ENCODE assay signal across 8 cellular contexts in genomic region chr13:52181316-52181954, GRCh38. TPM values are rescaled to one million over a fixed set of nuclear protein-coding genes. Genes with fewer than 3 reads are reported as not detected.
DNase-seq lines count a peak whose midpoint lies in the region; ATAC-seq, FAIRE-seq and TF ChIP-seq lines count a peak whose summit lies in the region.
"Not testable (repeated sequence)": the region's sequence is repeated elsewhere in the genome, so short reads cannot be mapped to it uniquely, and the experiment has no call there.
"Had no signal": no experiment of that assay in that cellular context is flagged by ENCODE, and none has a peak within 500 bp of the region (broad histone marks: within the 10 kb centered on the region; RNA-seq: fewer than 3 reads in every experiment).

No MANE protein-coding gene starts in this region.

- H2AFZ ChIP-seq in MM.1S (ENCODE audit: low read length); K562 (ENCODE audit: low read depth, low read length): not testable (repeated sequence)
- H2AFZ ChIP-seq in osteoblast (ENCODE audit: low read length) = peak overlapping the region; percentile 56

- TF ChIP-seq EP300 in K562 (IDR thresholded peaks at IDR 0.05; ENCODE audit: low read length) = not testable (repeated sequence)

- not testable (repeated sequence) for H3K4me2 ChIP-seq in MM.1S (ENCODE audit: low read depth, low read length); K562 (ENCODE audit: insufficient read depth, low read length); osteoblast (ENCODE audit: insufficient read depth, low read length)

- WGBS in K562 (ENCODE audit: insufficient coverage, low coverage, missing lambda C conversion rate) = 83% methylated on average over 4 of the region's 5 CpGs

- ATAC-seq in GM18907 (IDR thresholded peaks at IDR 0.05; ENCODE audit: unreplicated experiment) (peak; percentile 49), GM21717 (IDR thresholded peaks at IDR 0.05; ENCODE audit: unreplicated experiment) (peak; percentile 74), HG02798 (IDR thresholded peaks at IDR 0.05; ENCODE audit: poor library complexity, unreplicated experiment) (peak; percentile 52)
- ATAC-seq in K562 = not testable (repeated sequence)

- FAIRE-seq in K562 (lab: Jason Lieb, UNC) = peak; percentile 65

- not testable (repeated sequence) for H3K4me1 ChIP-seq in MM.1S (ENCODE audit: low read length); K562 (replicated peaks in 1 of 2; ENCODE audit: control insufficient read depth in 2 of 2, insufficient read depth in 2 of 2, low read length in 2 of 2); left ventricle myocardium inferior; osteoblast (ENCODE audit: insufficient read depth, low read length)

- H3K27me3 ChIP-seq in MM.1S (replicated peaks; ENCODE audit: insufficient read depth, low read length); K562 (ENCODE audit: control insufficient read depth in 2 of 2, insufficient read depth in 2 of 2, low read length in 2 of 2); left ventricle myocardium inferior (ENCODE audit: low read depth); osteoblast (ENCODE audit: insufficient read depth, low read length): not testable (repeated sequence)

- not testable (repeated sequence) for H3F3A ChIP-seq in MM.1S (ENCODE audit: insufficient read depth, low read length)

- H3K9me3 ChIP-seq in MM.1S (replicated peaks; ENCODE audit: insufficient read depth, low read length); K562 (replicated peaks; ENCODE audit: control insufficient read depth, insufficient read depth, low read depth, low read length); left ventricle myocardium inferior (replicated peaks); osteoblast (ENCODE audit: low read depth, low read length): not testable (repeated sequence)

- TF ChIP-seq RAD21 in K562 (CRISPR knock-in tag; conservative IDR thresholded peaks at IDR 0.05 in 1 of 2, IDR thresholded peaks at IDR 0.05 in 1 of 2) = not testable (repeated sequence)

- H3K9ac ChIP-seq in MM.1S (ENCODE audit: low read length); K562 (ENCODE audit: insufficient read depth in 1 of 2, low read depth in 2 of 2, low read length in 2 of 2): not testable (repeated sequence)

- H4K20me1 ChIP-seq in MM.1S (ENCODE audit: insufficient read depth, low read length); K562 (replicated peaks; ENCODE audit: control insufficient read depth, insufficient read depth, low read length); osteoblast (ENCODE audit: insufficient read depth, low read length): not testable (repeated sequence)

- intact Hi-C loops in K562 (cut with micrococcal nuclease) = not testable (repeated sequence)
- intact Hi-C loops in left ventricle myocardium inferior (cut with micrococcal nuclease) = loop anchor here (5.0 kb wide), 1 partner anchor 39 kb away; no protein-coding TSS in a partner anchor

- not testable (repeated sequence) for H3K79me2 ChIP-seq in MM.1S (ENCODE audit: low read length); K562 (ENCODE audit: control insufficient read depth, insufficient read depth, low read length); osteoblast (ENCODE audit: insufficient read depth, low read length)

- TF ChIP-seq POLR2A in K562 (conservative IDR thresholded peaks at IDR 0.05) = not testable (repeated sequence)

- BruUV-seq in K562 (replicated peaks; lab: Mats Ljungman, UMichigan) = not testable (repeated sequence)

- not testable (repeated sequence) for H3K4me3 ChIP-seq in MM.1S (ENCODE audit: low read length); K562; left ventricle myocardium inferior; osteoblast (ENCODE audit: insufficient read depth, low read length)

- in situ Hi-C loops in K562 (cut with MboI) = not testable (repeated sequence)

- CTCF ChIA-PET in K562 (lab: Yijun Ruan, JAX; ENCODE audit: low intra/inter-chr PET ratio) = not testable (repeated sequence)

- H3K9me2 ChIP-seq in MM.1S (replicated peaks; ENCODE audit: insufficient read depth, low read length) = not testable (repeated sequence)

- not testable (repeated sequence) for TF ChIP-seq CTCF in MM.1S (IDR thresholded peaks at IDR 0.05; ENCODE audit: low read length); K562 (IDR thresholded peaks at IDR 0.05 in 2 of 3, conservative IDR thresholded peaks at IDR 0.05 in 1 of 3; ENCODE audit: insufficient read depth in 2 of 3, low read depth in 1 of 3, low read length in 3 of 3); left ventricle myocardium inferior (IDR thresholded peaks at IDR 0.05; ENCODE audit: borderline replicate concordance); osteoblast (IDR thresholded peaks at IDR 0.05; ENCODE audit: extremely low read depth, low read depth, low read length)

- POLR2A ChIA-PET in K562 (lab: Yijun Ruan, JAX) = not testable (repeated sequence)

- not testable (repeated sequence) for H3K36me3 ChIP-seq in MM.1S (replicated peaks; ENCODE audit: insufficient read depth, low read length)
- peaks cover 26% of the 10 kb centered on the region; the same call in 2 of the 3 replicates for H3K36me3 ChIP-seq in K562 (ENCODE audit: control insufficient read depth, insufficient read depth, low read length)
- H3K36me3 ChIP-seq in left ventricle myocardium inferior = peaks cover 74% of the 10 kb centered on the region
- peaks cover 18% of the 10 kb centered on the region for H3K36me3 ChIP-seq in osteoblast (ENCODE audit: insufficient read depth, low read length)

- H3K27ac ChIP-seq in MM.1S (ENCODE audit: low read length); K562 (ENCODE audit: extremely low read depth, low read depth, low read length); osteoblast (ENCODE audit: low read depth, low read length): not testable (repeated sequence)
- peak overlapping the region; percentile 49 for H3K27ac ChIP-seq in left ventricle myocardium inferior (replicated peaks)

- DNase-seq in MM.1S = peak; percentile 11
- DNase-seq in K562 (ENCODE audit: extremely low read depth in 1 of 4, low spot score in 3 of 4); left ventricle myocardium inferior; osteoblast (ENCODE audit: insufficient read length, low spot score, missing footprints): not testable (repeated sequence)

- not testable (repeated sequence) for H3K9me1 ChIP-seq in K562 (ENCODE audit: control insufficient read depth, insufficient read depth, low read length)

RNA-seq across cellular contexts. Expression of gene NEK3, which starts 22.0 kb away (rescaled TPM):
- total RNA-seq in K562 (2011; cell fraction: chromatin; rRNA removed; ENCODE audit: low replicate concordance) = 4.2 and 12.8 TPM in 2 replicates
- 1.8 and 3.4 TPM in 2 replicates for total RNA-seq in K562 (2011; cell fraction: nucleolus; rRNA removed)
- total RNA-seq in K562 (2011; cell fraction: nucleoplasm; rRNA removed) = 3.9 and 6.0 TPM in 2 replicates
- total RNA-seq in K562 (2014; rRNA removed) (5.3 and 6.4 TPM in 2 replicates), K562 (2014; rRNA removed; fragmentation: Illumina TruSeq; extraction: Trizol) (7.1 and 8.3 TPM in 2 replicates), K562 (2015; rRNA removed; fragmentation: Illumina TruSeq; extraction: Trizol) (6.7 and 7.5 TPM in 2 replicates), K562 (2021) (3.6 and 6.2 TPM in 2 replicates), left ventricle myocardium inferior (4.3 TPM), osteoblast (6.5 and 8.0 TPM in 2 replicates)
- polyA plus RNA-seq in K562 (2011; rRNA removed) (4.8 and 10.0 TPM in 2 replicates), K562 (2014; fragmentation: Illumina TruSeq; extraction: Trizol) (8.7 and 10.3 TPM in 2 replicates), K562 (2014; fragmentation: Nextera tagmentation; extraction: Ambion mirVana) (10 to 100 TPM in 1 of 2 experiments, 1 to 10 TPM in 1; 9.3 to 11.0 TPM), K562 (2014; rRNA removed) (6.4 and 9.9 TPM in 2 replicates)
- polyA plus RNA-seq in K562 (2011; cell fraction: cytosol; rRNA removed) = 1.5 and 2.3 TPM in 2 replicates
- polyA plus RNA-seq in K562 (2011; cell fraction: nucleus; rRNA removed) = 4.6 and 4.7 TPM in 2 replicates
- 5.4 and 6.5 TPM in 2 replicates for polyA plus RNA-seq in K562 (2012)
- 4.1 and 9.6 TPM in 2 replicates for polyA minus RNA-seq in K562 (2011; rRNA and poly(A)+ RNA removed)
- polyA minus RNA-seq in K562 (2011; cell fraction: cytosol; rRNA and poly(A)+ RNA removed) = 3.3 and 3.6 TPM in 2 replicates
- polyA minus RNA-seq in K562 (2011; cell fraction: nucleus; rRNA and poly(A)+ RNA removed) = 1.2 and 1.4 TPM in 2 replicates

RNA-seq across cellular contexts. Expression of gene NEK5, which starts 52.6 kb away (rescaled TPM):
- 0.35 and 1.3 TPM in 2 replicates for total RNA-seq in K562 (2011; cell fraction: chromatin; rRNA removed; ENCODE audit: low replicate concordance)
- total RNA-seq in K562 (2011; cell fraction: nucleolus; rRNA removed) = 0.13 and 0.17 TPM in 2 replicates
- total RNA-seq in K562 (2011; cell fraction: nucleoplasm; rRNA removed) = 0.44 and 0.46 TPM in 2 replicates
- 0.09 and 0.33 TPM in 2 replicates for total RNA-seq in K562 (2014; rRNA removed)
- 0.32 and 0.44 TPM in 2 replicates for total RNA-seq in K562 (2014; rRNA removed; fragmentation: Illumina TruSeq; extraction: Trizol)
- total RNA-seq in K562 (2015; rRNA removed; fragmentation: Illumina TruSeq; extraction: Trizol) = 0.29 and 0.34 TPM in 2 replicates
- total RNA-seq in K562 (2021) = 0.11 and 0.33 TPM in 2 replicates
- polyA plus RNA-seq in K562 (2011; rRNA removed) = 0.35 and 0.39 TPM in 2 replicates
- polyA plus RNA-seq in K562 (2011; cell fraction: cytosol; rRNA removed) = 0.07 and 0.24 TPM in 2 replicates
- 0.23 and 0.34 TPM in 2 replicates for polyA plus RNA-seq in K562 (2011; cell fraction: nucleus; rRNA removed)
- polyA plus RNA-seq in K562 (2012) = 0.30 and 1.0 TPM in 2 replicates
- polyA plus RNA-seq in K562 (2014; fragmentation: Illumina TruSeq; extraction: Trizol) = 0.28 and 0.36 TPM in 2 replicates
- polyA plus RNA-seq in K562 (2014; fragmentation: Nextera tagmentation; extraction: Ambion mirVana) = under 1 TPM; 0.27 to 0.30 TPM
- polyA plus RNA-seq in K562 (2014; rRNA removed) = 0.27 and 0.42 TPM in 2 replicates
- 0.07 and 0.42 TPM in 2 replicates for polyA minus RNA-seq in K562 (2011; rRNA and poly(A)+ RNA removed)
- polyA minus RNA-seq in K562 (2011; cell fraction: cytosol; rRNA and poly(A)+ RNA removed) = not detected in 2 replicates
- 0.13 and 0.22 TPM in 2 replicates for polyA minus RNA-seq in K562 (2011; cell fraction: nucleus; rRNA and poly(A)+ RNA removed)
- 0.25 TPM for total RNA-seq in left ventricle myocardium inferior
- total RNA-seq in osteoblast = 0.29 and 0.36 TPM in 2 replicates
- total RNA-seq: T-helper 17 cell had no signal
